Comparison of ENCODE assay signal across 1 cellular context in genomic region chr3:169241575-169241927, GRCh38.
TF ChIP-seq lines count a peak whose summit lies in the region.

No MANE protein-coding gene starts in this region.

TF ChIP-seq in H1, 55 proteins besides CTCF, POLR2A, EP300 and RAD21 (continued from another document):
- TF ChIP-seq FOSL1 (IDR thresholded peaks at IDR 0.05; ENCODE audit: insufficient read depth, low read depth, low read length) = no peak
TF ChIP-seq in H1: peak in this region for 0.
